28 cellular contexts compared by ENCODE assay signal in genomic region chr2:200843993-200844948, GRCh38.
"Had no signal": no experiment of that assay in that cellular context is flagged by ENCODE, and none has a peak within 500 bp of the region (broad histone marks: within the 10 kb centered on the region; RNA-seq: fewer than 3 reads in every experiment).

No MANE protein-coding gene starts in this region.

- H3K4me1 ChIP-seq: esophagus muscularis mucosa, foreskin keratinocyte, heart left ventricle, right lobe of liver, suprapubic skin, tibial artery had no signal

- H3K27me3 Mint-ChIP-seq: activated naive CD4-positive, alpha-beta T cell treated with anti-CD3 and anti-CD28 coated beads, Interleukin-2, amount 50 U/mL, for 24 hours; activated naive CD8-positive, alpha-beta T cell treated with anti-CD3 and anti-CD28 coated beads, Interleukin-2, amount 50 U/mL, for 24 hours; activated T-cell treated with anti-CD3 and anti-CD28 coated beads, Interleukin-2, amount 50 U/mL, for 24 hours; central memory CD8-positive, alpha-beta T cell; naive B cell; T-cell had no signal

- H3K4me1 Mint-ChIP-seq: activated naive CD4-positive, alpha-beta T cell treated with anti-CD3 and anti-CD28 coated beads, Interleukin-2, amount 50 U/mL, for 24 hours; activated naive CD8-positive, alpha-beta T cell treated with anti-CD3 and anti-CD28 coated beads, Interleukin-2, amount 50 U/mL, for 24 hours; central memory CD8-positive, alpha-beta T cell; immature natural killer cell; mesothelial cell of epicardium; naive B cell; neural crest cell had no signal

- H3K4me3 ChIP-seq: esophagus muscularis mucosa, heart left ventricle, right lobe of liver, skin epidermis, suprapubic skin, tibial artery had no signal

- H3K27ac Mint-ChIP-seq: activated naive CD4-positive, alpha-beta T cell treated with anti-CD3 and anti-CD28 coated beads, Interleukin-2, amount 50 U/mL, for 24 hours; activated naive CD8-positive, alpha-beta T cell treated with anti-CD3 and anti-CD28 coated beads, Interleukin-2, amount 50 U/mL, for 24 hours; activated T-cell treated with anti-CD3 and anti-CD28 coated beads, Interleukin-2, amount 50 U/mL, for 24 hours; activated T-helper 2 cell treated with anti-CD3 and anti-CD28 coated beads, Interferon-gamma antibody, Interleukin-2, Interleukin-4, amounts not matched to agents 10 μg/mL and 5 μg/mL and 100 μg/mL, durations not matched to agents 14 hours and 24 hours and 36 hours; mesothelial cell of epicardium; naive B cell; T-cell had no signal

- H3K27ac ChIP-seq: esophagus muscularis mucosa, foreskin keratinocyte, heart left ventricle, right lobe of liver, skin epidermis, suprapubic skin, tibial artery had no signal

- H3K9me3 Mint-ChIP-seq: activated naive CD4-positive, alpha-beta T cell treated with anti-CD3 and anti-CD28 coated beads, Interleukin-2, amount 50 U/mL, for 24 hours; activated naive CD8-positive, alpha-beta T cell treated with anti-CD3 and anti-CD28 coated beads, Interleukin-2, amount 50 U/mL, for 24 hours; activated T-cell treated with anti-CD3 and anti-CD28 coated beads, Interleukin-2, amount 50 U/mL, for 24 hours; activated T-helper 2 cell treated with anti-CD3 and anti-CD28 coated beads, Interferon-gamma antibody, Interleukin-2, Interleukin-4, amounts not matched to agents 10 μg/mL and 5 μg/mL and 100 μg/mL, durations not matched to agents 14 hours and 24 hours and 36 hours; central memory CD8-positive, alpha-beta T cell; mesothelial cell of epicardium; naive B cell; neural crest cell; T-cell had no signal

- H3K27me3 ChIP-seq: esophagus muscularis mucosa, foreskin keratinocyte, heart left ventricle, right lobe of liver, suprapubic skin, tibial artery had no signal

- FAIRE-seq: colon had no signal

- H3K36me3 ChIP-seq: esophagus muscularis mucosa, heart left ventricle, right lobe of liver, suprapubic skin, tibial artery had no signal

- ATAC-seq: activated naive CD8-positive, alpha-beta T cell treated with anti-CD3 and anti-CD28 coated beads, Interleukin-2, amount 50 U/mL, for 24 hours; foreskin keratinocyte had no signal

- H3K4me3 Mint-ChIP-seq: activated naive CD4-positive, alpha-beta T cell treated with anti-CD3 and anti-CD28 coated beads, Interleukin-2, amount 50 U/mL, for 24 hours; activated naive CD8-positive, alpha-beta T cell treated with anti-CD3 and anti-CD28 coated beads, Interleukin-2, amount 50 U/mL, for 24 hours; activated T-cell treated with anti-CD3 and anti-CD28 coated beads, Interleukin-2, amount 50 U/mL, for 24 hours; central memory CD8-positive, alpha-beta T cell; immature natural killer cell; mesothelial cell of epicardium; naive B cell; neural crest cell; T-cell had no signal

- H3K36me3 Mint-ChIP-seq: activated naive CD4-positive, alpha-beta T cell treated with anti-CD3 and anti-CD28 coated beads, Interleukin-2, amount 50 U/mL, for 24 hours; immature natural killer cell; mesothelial cell of epicardium; naive B cell; T-cell had no signal

- DNase-seq: activated CD4-positive, alpha-beta T cell treated with anti-CD3 and anti-CD28 coated beads for 4 hours; activated CD4-positive, alpha-beta T cell treated with anti-CD3 and anti-CD28 coated beads, Interleukin-2, amount 50 U/mL, for 4 hours; activated CD4-positive, CD25-positive, alpha-beta regulatory T cell; activated naive CD8-positive, alpha-beta T cell treated with anti-CD3 and anti-CD28 coated beads, Interleukin-2, amount 50 U/mL, for 24 hours; activated T-cell treated with anti-CD3 and anti-CD28 coated beads, Interleukin-2, amount 50 U/mL, for 24 hours; amygdala; dermis blood vessel endothelial cell; effector CD4-positive, alpha-beta T cell; foreskin keratinocyte; heart left ventricle; hypothalamus; immature natural killer cell; naive B cell; occipital lobe; right lobe of liver; stimulated activated CD4-positive, alpha-beta T cell treated with anti-CD3 and anti-CD28 coated beads, Interleukin-12 subunit alpha, Interleukin-12 subunit beta, amount 100 ng/mL, for 4 hours; stimulated activated CD4-positive, alpha-beta T cell treated with anti-CD3 and anti-CD28 coated beads, Interleukin-4, amount 100 ng/mL, for 1 hour; T-cell; tibial artery had no signal
